21 cellular contexts compared by ENCODE assay signal in the genomic region with DNA sequence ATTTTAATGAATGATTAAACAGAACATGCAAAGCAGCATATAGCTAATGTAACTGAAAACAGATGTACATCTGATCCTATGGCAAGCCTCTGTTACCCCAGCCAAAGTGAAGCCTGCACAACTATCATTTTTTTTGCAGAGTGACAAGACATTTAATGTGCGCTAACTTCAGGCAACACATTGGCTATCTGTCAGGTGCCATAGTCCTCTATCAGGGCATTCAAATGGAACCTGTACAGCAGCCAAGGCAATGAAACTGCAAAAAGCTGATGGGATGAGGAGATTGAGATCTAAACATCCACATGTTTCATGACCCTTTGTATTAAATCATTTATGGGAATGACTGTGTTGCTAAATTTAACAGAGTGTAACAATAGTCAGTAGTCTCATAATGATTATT.
"Had no signal": no experiment of that assay in that cellular context is flagged by ENCODE, and none has a peak within 500 bp of the region (broad histone marks: within the 10 kb centered on the region; RNA-seq: fewer than 3 reads in every experiment).

No MANE protein-coding gene starts in this region.

- H3K27me3 ChIP-seq: neural progenitor cell, ovary, sigmoid colon, stomach, thyroid gland, vagina had no signal

- H3K4me1 ChIP-seq: esophagus muscularis mucosa, neural progenitor cell, psoas muscle, sigmoid colon, stomach, thyroid gland, vagina had no signal

- H3K27ac ChIP-seq: dorsolateral prefrontal cortex, neural progenitor cell, ovary, psoas muscle, sigmoid colon, stomach, thyroid gland, vagina had no signal

- H3K9ac ChIP-seq: neural progenitor cell had no signal

- H3K4me3 ChIP-seq: dorsolateral prefrontal cortex, esophagus muscularis mucosa, neural progenitor cell, ovary, psoas muscle, sigmoid colon, stomach, thyroid gland, vagina had no signal

- H3K9me3 ChIP-seq: ovary, thyroid gland, vagina had no signal

- H3K36me3 ChIP-seq: esophagus muscularis mucosa, neural progenitor cell, ovary, sigmoid colon, stomach, thyroid gland, vagina had no signal

- DNase-seq: dorsolateral prefrontal cortex; effector CD4-positive, alpha-beta T cell; left ventricle myocardium superior; mesendoderm; midbrain; naive thymus-derived CD4-positive, alpha-beta T cell; ovary; posterior cingulate gyrus; psoas muscle; right cardiac atrium; sigmoid colon; stimulated activated CD4-positive, alpha-beta T cell treated with anti-CD3 and anti-CD28 coated beads, Interleukin-2, amount 100 ng/mL, for 24 hours; stimulated activated CD4-positive, alpha-beta T cell treated with anti-CD3 and anti-CD28 coated beads, Interleukin-4, amount 100 ng/mL, for 24 hours; stimulated activated naive CD4-positive, alpha-beta T cell treated with Interleukin-2 at 50 U/mL for 16 hours; stomach; thyroid gland; trophoblast cell had no signal

- ATAC-seq: naive thymus-derived CD4-positive, alpha-beta T cell; right cardiac atrium; stimulated activated effector memory CD8-positive, alpha-beta T cell treated with anti-CD3 and anti-CD28 coated beads, Interleukin-12 subunit alpha, Interleukin-12 subunit beta, amount 100 ng/mL, for 72 hours had no signal
